In the genomic region with DNA sequence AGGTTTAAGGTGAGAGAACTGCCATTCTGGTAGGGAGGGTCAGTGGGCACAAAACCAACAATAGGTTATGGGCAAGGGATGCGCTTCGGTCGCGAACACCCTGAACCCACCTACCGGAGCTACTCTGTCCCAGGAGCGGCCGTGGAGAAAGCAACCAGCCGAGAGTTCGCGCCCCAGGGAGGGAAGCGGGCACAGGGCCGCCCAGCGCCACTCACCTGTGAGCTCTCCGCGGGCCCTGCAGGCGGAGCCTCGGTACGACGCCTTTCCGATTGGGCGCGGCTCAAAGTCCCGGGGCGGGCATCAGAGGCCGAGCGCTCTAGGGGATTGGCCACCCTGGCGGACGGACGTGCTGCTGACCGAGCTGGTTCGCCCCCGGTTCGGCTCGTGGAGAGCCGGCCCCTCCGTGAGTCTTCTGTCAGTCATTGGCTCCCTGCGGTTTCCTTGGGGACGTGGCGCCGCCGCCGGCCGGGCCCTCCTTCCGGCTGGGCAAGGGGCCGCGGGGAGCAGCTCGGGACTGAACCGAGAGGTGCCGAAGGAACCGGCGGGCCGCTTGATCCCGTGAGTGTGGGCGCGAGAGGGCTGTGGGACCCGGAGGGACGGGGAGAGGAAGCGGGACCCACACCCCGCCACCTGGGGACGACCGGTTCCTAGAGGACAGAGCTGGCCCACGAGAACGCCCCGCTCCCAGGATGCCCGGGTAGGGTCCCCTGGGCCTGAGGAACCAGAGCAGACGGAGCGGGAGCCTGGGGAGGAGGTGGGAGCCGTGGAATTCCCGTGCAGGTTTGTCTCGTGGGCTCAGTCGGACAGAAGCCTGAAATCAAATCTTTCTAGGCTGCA, we compare ENCODE assay signal across 7 cellular contexts. TPM values are rescaled to one million over a fixed set of nuclear protein-coding genes. Genes with fewer than 3 reads are reported as not detected.
DNase-seq lines count a peak whose midpoint lies in the region; ATAC-seq, FAIRE-seq and TF ChIP-seq lines count a peak whose summit lies in the region.

A gene with protein sequence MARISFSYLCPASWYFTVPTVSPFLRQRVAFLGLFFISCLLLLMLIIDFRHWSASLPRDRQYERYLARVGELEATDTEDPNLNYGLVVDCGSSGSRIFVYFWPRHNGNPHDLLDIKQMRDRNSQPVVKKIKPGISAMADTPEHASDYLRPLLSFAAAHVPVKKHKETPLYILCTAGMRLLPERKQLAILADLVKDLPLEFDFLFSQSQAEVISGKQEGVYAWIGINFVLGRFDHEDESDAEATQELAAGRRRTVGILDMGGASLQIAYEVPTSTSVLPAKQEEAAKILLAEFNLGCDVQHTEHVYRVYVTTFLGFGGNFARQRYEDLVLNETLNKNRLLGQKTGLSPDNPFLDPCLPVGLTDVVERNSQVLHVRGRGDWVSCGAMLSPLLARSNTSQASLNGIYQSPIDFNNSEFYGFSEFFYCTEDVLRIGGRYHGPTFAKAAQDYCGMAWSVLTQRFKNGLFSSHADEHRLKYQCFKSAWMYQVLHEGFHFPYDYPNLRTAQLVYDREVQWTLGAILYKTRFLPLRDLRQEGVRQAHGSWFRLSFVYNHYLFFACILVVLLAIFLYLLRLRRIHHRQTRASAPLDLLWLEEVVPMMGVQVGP (plus strand): TSS at position 479 of the 837 bp plus-strand sequence. CDS start 448 bp downstream, outside the sequence.

- in situ Hi-C loops in brain microvascular endothelial cell (cut with HindIII; ENCODE audit: low pct_ligation_motif_present, low sequenced_read_pairs): no loop called here

- H3K4me1 ChIP-seq in sigmoid colon: peaks cover 0 to 21% (median 14%) of the 10 kb centered on the region in 4 donors

- TF ChIP-seq POLR2A in sigmoid colon (IDR thresholded peaks at IDR 0.05): peak in 1 of 2 donors; percentile 42

- H3K36me3 ChIP-seq in brain microvascular endothelial cell (replicated peaks) (no peaks in the 10 kb centered on the region), sigmoid colon (peaks cover 0 to 7% (median 3%) of the 10 kb centered on the region in 4 donors)

- DNase-seq in NCI-H2107 (lab: John Stamatoyannopoulos, UW) (peak; percentile 82), brain microvascular endothelial cell (peak; percentile 96), iPS DF 4.7 (ENCODE audit: extremely low read depth, low spot score) (peak; percentile 81), sigmoid colon (peak; percentile 96)

- ATAC-seq in GM18520 (IDR thresholded peaks at IDR 0.05; ENCODE audit: unreplicated experiment) (peak; percentile 98), HG03060 (IDR thresholded peaks at IDR 0.05; ENCODE audit: low read depth, unreplicated experiment) (peak; percentile 98)

- H3K4me3 ChIP-seq in brain microvascular endothelial cell (ENCODE audit: low read depth, low read length) (peak within 1 kb of the TSS; percentile 94), sigmoid colon (peak within 1 kb of the TSS; percentile 71 to 91 (median 78))

- no peak for TF ChIP-seq EP300 in sigmoid colon (IDR thresholded peaks at IDR 0.05)

- intact Hi-C loops in sigmoid colon (cut with DNase I): loop anchor here (2.0 to 5.0 kb wide), 2 partner anchors 36 to 48 kb away; no protein-coding TSS in a partner anchor

- FAIRE-seq in TTC549 (lab: Jason Lieb, UNC): peak; percentile 82

- H3K9me3 ChIP-seq in sigmoid colon: no peaks in the 10 kb centered on the region

- WGBS in sigmoid colon, 2 donors: 1% methylated on average over 71 of the region's 71 CpGs

- H3K27me3 ChIP-seq in brain microvascular endothelial cell (replicated peaks) (no peaks in the 10 kb centered on the region), sigmoid colon (no peaks in the 10 kb centered on the region)

- H3K27ac ChIP-seq in brain microvascular endothelial cell: peak within 1 kb of the TSS; percentile 89
- peak within 1 kb of the TSS; percentile 9 to 64 (median 50) for H3K27ac ChIP-seq in sigmoid colon

- TF ChIP-seq CTCF in brain microvascular endothelial cell (IDR thresholded peaks at IDR 0.05; ENCODE audit: low read depth, low read length, missing control alignments): peak; percentile 37
- TF ChIP-seq CTCF in sigmoid colon (IDR thresholded peaks at IDR 0.05): peak in 3 of 4 experiments; percentile 48 to 66 (median 50)

RNA-seq across cellular contexts. Expression of the gene that starts here (rescaled TPM):
- total RNA-seq in sigmoid colon: 1 to 10 TPM; 2.9 to 5.5 (median 3.9) TPM
- polyA plus RNA-seq in sigmoid colon: 1 to 10 TPM; 1.2 to 6.6 (median 3.5) TPM

Comparison
In these comparisons a context has a peak if more than half of its experiments do, and no peak if none do; other contexts are left out.
1. Peak in every context shown above with its lines: DNase-seq, ATAC-seq, H3K4me3 ChIP-seq and H3K27ac ChIP-seq.